10 cellular contexts compared by ENCODE assay signal in genomic region chr1:70745199-70745598, GRCh38.
DNase-seq lines count a peak whose midpoint lies in the region; ATAC-seq and TF ChIP-seq lines count a peak whose summit lies in the region.
"Had no signal": no experiment of that assay in that cellular context is flagged by ENCODE, and none has a peak within 500 bp of the region (broad histone marks: within the 10 kb centered on the region; RNA-seq: fewer than 3 reads in every experiment).

No MANE protein-coding gene starts in this region.

- no peak for DNase-seq in CD14-positive monocyte (ENCODE audit: low spot score)
- DNase-seq in H4 (ENCODE audit: low spot score) = peak; percentile 20
- DNase-seq in RKO (ENCODE audit: low spot score) = peak; percentile 46
- DNase-seq in iPS-NIHi11 (ENCODE audit: low spot score) = peak; percentile 47
- DNase-seq in activated CD4-positive, alpha-beta T cell treated with anti-CD3 and anti-CD28 coated beads, Interleukin-2, amount 50 U/mL, for 48 hours = no peak
- no peak for DNase-seq in activated T-cell treated with anti-CD3 and anti-CD28 coated beads, Interleukin-2, amount 50 U/mL, for 4 hours
- DNase-seq in kidney glomerular epithelial cell (lab: John Stamatoyannopoulos, UW) = no peak
- DNase-seq in amniotic stem cell (lab: John Stamatoyannopoulos, UW) = no peak
- DNase-seq: dermis blood vessel endothelial cell, NCI-H510A treated with DMSO at 0.1 percent for 48 hours had no signal

- no peaks in the 10 kb centered on the region for H3K36me3 Mint-ChIP-seq in CD14-positive monocyte
- no peaks in the 10 kb centered on the region for H3K36me3 Mint-ChIP-seq in activated T-cell treated with anti-CD3 and anti-CD28 coated beads, Interleukin-2, amount 50 U/mL, for 4 hours (ENCODE audit: insufficient read depth)

- peaks cover 6 to 32% (median 15%) of the 10 kb centered on the region in 7 donors for H3K9me3 Mint-ChIP-seq in CD14-positive monocyte
- peaks cover 54% of the 10 kb centered on the region for H3K9me3 Mint-ChIP-seq in activated T-cell treated with anti-CD3 and anti-CD28 coated beads, Interleukin-2, amount 50 U/mL, for 4 hours

- TF ChIP-seq CTCF in CD14-positive monocyte (IDR thresholded peaks at IDR 0.05) = peak; percentile 22

- no peaks in the 10 kb centered on the region for H3K27me3 Mint-ChIP-seq in CD14-positive monocyte (ENCODE audit: low read depth in 3 of 3)
- no peaks in the 10 kb centered on the region for H3K27me3 Mint-ChIP-seq in activated T-cell treated with anti-CD3 and anti-CD28 coated beads, Interleukin-2, amount 50 U/mL, for 4 hours (ENCODE audit: low read depth)

- no peaks in the 10 kb centered on the region for H3K4me1 Mint-ChIP-seq in CD14-positive monocyte
- H3K4me1 Mint-ChIP-seq in activated T-cell treated with anti-CD3 and anti-CD28 coated beads, Interleukin-2, amount 50 U/mL, for 4 hours (ENCODE audit: low read depth) = no peaks in the 10 kb centered on the region

- intact Hi-C loops in CD14-positive monocyte (cut with micrococcal nuclease) = no loop called here

- H3K4me3 Mint-ChIP-seq in CD14-positive monocyte = no peak overlapping the region
- H3K4me3 Mint-ChIP-seq in activated T-cell treated with anti-CD3 and anti-CD28 coated beads, Interleukin-2, amount 50 U/mL, for 4 hours = no peak overlapping the region

- H3K27ac Mint-ChIP-seq in CD14-positive monocyte = peak overlapping the region in 1 of 7 donors; percentile 8

- no peak for ATAC-seq in activated T-cell treated with anti-CD3 and anti-CD28 coated beads, Interleukin-2, amount 50 U/mL, for 4 hours

Comparison
In these comparisons a context has a peak if more than half of its experiments do, and no peak if none do; other contexts are left out.
1. DNase-seq: peak in H4 (single experiment), RKO (single experiment) and iPS-NIHi11 (single experiment); none in CD14-positive monocyte (single experiment), activated CD4-positive, alpha-beta T cell treated with anti-CD3 and anti-CD28 coated beads, Interleukin-2, amount 50 U/mL, for 48 hours (0 of 2), activated T-cell treated with anti-CD3 and anti-CD28 coated beads, Interleukin-2, amount 50 U/mL, for 4 hours (single experiment), kidney glomerular epithelial cell (single experiment) and amniotic stem cell (single experiment).